2 cellular contexts compared by ENCODE assay signal in genomic region chr11:48063424-48063978, GRCh38.
TF ChIP-seq lines count a peak whose summit lies in the region.

No MANE protein-coding gene starts in this region.

TF ChIP-seq in liver, 16 proteins besides CTCF, POLR2A, EP300 and RAD21 (continued from another document):
- peak; percentile 79 to 83 for TF ChIP-seq RXRA (IDR thresholded peaks at IDR 0.05)

TF ChIP-seq in HepG2, 621 proteins besides CTCF, POLR2A, EP300 and RAD21 (continued from another document):
- TF ChIP-seq, protein P1, sequence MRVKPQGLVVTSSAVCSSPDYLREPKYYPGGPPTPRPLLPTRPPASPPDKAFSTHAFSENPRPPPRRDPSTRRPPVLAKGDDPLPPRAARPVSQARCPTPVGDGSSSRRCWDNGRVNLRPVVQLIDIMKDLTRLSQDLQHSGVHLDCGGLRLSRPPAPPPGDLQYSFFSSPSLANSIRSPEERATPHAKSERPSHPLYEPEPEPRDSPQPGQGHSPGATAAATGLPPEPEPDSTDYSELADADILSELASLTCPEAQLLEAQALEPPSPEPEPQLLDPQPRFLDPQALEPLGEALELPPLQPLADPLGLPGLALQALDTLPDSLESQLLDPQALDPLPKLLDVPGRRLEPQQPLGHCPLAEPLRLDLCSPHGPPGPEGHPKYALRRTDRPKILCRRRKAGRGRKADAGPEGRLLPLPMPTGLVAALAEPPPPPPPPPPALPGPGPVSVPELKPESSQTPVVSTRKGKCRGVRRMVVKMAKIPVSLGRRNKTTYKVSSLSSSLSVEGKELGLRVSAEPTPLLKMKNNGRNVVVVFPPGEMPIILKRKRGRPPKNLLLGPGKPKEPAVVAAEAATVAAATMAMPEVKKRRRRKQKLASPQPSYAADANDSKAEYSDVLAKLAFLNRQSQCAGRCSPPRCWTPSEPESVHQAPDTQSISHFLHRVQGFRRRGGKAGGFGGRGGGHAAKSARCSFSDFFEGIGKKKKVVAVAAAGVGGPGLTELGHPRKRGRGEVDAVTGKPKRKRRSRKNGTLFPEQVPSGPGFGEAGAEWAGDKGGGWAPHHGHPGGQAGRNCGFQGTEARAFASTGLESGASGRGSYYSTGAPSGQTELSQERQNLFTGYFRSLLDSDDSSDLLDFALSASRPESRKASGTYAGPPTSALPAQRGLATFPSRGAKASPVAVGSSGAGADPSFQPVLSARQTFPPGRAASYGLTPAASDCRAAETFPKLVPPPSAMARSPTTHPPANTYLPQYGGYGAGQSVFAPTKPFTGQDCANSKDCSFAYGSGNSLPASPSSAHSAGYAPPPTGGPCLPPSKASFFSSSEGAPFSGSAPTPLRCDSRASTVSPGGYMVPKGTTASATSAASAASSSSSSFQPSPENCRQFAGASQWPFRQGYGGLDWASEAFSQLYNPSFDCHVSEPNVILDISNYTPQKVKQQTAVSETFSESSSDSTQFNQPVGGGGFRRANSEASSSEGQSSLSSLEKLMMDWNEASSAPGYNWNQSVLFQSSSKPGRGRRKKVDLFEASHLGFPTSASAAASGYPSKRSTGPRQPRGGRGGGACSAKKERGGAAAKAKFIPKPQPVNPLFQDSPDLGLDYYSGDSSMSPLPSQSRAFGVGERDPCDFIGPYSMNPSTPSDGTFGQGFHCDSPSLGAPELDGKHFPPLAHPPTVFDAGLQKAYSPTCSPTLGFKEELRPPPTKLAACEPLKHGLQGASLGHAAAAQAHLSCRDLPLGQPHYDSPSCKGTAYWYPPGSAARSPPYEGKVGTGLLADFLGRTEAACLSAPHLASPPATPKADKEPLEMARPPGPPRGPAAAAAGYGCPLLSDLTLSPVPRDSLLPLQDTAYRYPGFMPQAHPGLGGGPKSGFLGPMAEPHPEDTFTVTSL (CRISPR knock-in tag; IDR thresholded peaks at IDR 0.05; ENCODE audit: borderline replicate concordance), result no peak
- TF ChIP-seq ZSCAN20 (CRISPR knock-in tag; IDR thresholded peaks at IDR 0.05; ENCODE audit: borderline replicate concordance) (no peak), PAWR (CRISPR knock-in tag; IDR thresholded peaks at IDR 0.05; ENCODE audit: borderline replicate concordance) (no peak), ZNF652 (CRISPR knock-in tag; IDR thresholded peaks at IDR 0.05; ENCODE audit: borderline replicate concordance, low read depth) (no peak), HBP1 (CRISPR knock-in tag; IDR thresholded peaks at IDR 0.05; ENCODE audit: low read depth) (no peak), ZNF773 (CRISPR knock-in tag; IDR thresholded peaks at IDR 0.05; ENCODE audit: borderline replicate concordance) (no peak), ZEB1 (IDR thresholded peaks at IDR 0.05; ENCODE audit: insufficient replicate concordance, low read depth) (no peak)
- TF ChIP-seq, protein P2, sequence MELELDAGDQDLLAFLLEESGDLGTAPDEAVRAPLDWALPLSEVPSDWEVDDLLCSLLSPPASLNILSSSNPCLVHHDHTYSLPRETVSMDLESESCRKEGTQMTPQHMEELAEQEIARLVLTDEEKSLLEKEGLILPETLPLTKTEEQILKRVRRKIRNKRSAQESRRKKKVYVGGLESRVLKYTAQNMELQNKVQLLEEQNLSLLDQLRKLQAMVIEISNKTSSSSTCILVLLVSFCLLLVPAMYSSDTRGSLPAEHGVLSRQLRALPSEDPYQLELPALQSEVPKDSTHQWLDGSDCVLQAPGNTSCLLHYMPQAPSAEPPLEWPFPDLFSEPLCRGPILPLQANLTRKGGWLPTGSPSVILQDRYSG (CRISPR knock-in tag; IDR thresholded peaks at IDR 0.05), result no peak
